In the genomic region with DNA sequence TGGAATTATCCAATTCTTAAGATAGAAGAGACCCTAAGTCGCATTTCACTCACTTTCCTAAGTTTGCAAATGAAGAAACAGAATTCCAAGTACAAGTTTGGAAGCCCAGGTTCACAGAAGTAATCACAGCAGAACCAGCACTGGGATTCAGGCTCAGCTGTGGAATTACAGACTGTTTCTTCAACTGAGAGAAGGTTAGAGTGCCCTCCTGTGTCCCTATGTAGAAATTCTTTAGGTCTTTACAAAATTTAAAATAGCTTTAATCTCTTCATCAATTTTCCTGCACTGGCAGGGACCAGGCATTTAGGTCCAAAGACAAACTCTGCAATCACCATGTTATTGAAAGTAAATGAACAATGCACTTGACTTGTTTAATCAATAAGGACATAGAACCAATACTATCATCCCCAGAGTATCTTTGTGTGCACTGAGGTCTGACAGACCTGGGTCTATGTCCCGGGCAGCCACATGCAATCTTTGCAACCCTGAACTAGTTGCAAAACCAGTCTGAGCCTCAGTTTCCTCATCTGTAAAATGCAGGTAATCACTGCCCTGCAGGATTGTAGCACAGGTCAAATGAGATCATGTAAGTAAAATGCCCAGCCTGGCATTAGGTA, we compare ENCODE assay signal across 8 cellular contexts. TPM values are rescaled to one million over a fixed set of nuclear protein-coding genes. Genes with fewer than 3 reads are reported as not detected.
A peak's percentile ranks its signal among the peaks of the same experiment; 100 is the strongest.
DNase-seq lines count a peak whose midpoint lies in the region; ATAC-seq, FAIRE-seq and TF ChIP-seq lines count a peak whose summit lies in the region.

No MANE protein-coding gene starts in this region.

- peak; percentile 65 for ATAC-seq in Right ventricle myocardium superior (ENCODE audit: poor library complexity)
- no peak for ATAC-seq in right cardiac atrium
- ATAC-seq in K562: peak; percentile 44; the same call in 1 of the 3 replicates
- ATAC-seq in lung (ENCODE audit: insufficient read depth, low FRiP score): no peak
- ATAC-seq in GM19455 (IDR thresholded peaks at IDR 0.05; ENCODE audit: unreplicated experiment): no peak
- no peak for ATAC-seq in HG03097 (IDR thresholded peaks at IDR 0.05; ENCODE audit: low FRiP score, unreplicated experiment)

- POLR2A ChIA-PET in K562 (lab: Yijun Ruan, JAX): no interaction called here

- TF ChIP-seq EP300 in K562 (IDR thresholded peaks at IDR 0.05; ENCODE audit: low read length): no peak

- H3K9me3 ChIP-seq in right cardiac atrium (ENCODE audit: control insufficient read depth, low read length) (no peaks in the 10 kb centered on the region), K562 (replicated peaks; ENCODE audit: control insufficient read depth, insufficient read depth, low read depth, low read length) (no peaks in the 10 kb centered on the region), lung (ENCODE audit: control insufficient read depth in 2 of 2, insufficient read depth in 1 of 2, low read length in 1 of 2) (no peaks in the 10 kb centered on the region)

- intact Hi-C loops in Right ventricle myocardium superior (cut with DNase I): no loop called here
- intact Hi-C loops in right cardiac atrium (cut with DNase I): no loop called here
- intact Hi-C loops in K562 (cut with micrococcal nuclease): no loop called here

- in situ Hi-C loops in K562 (cut with MboI): no loop called here

- WGBS in right cardiac atrium: 51% methylated on average over 2 of the region's 2 CpGs
- 0% methylated on average over 1 of the region's 2 CpGs for WGBS in K562 (ENCODE audit: insufficient coverage, low coverage, missing lambda C conversion rate)
- 53 to 61% methylated on average over 2 of the region's 2 CpGs for WGBS in lung, 2 donors

- H3K4me2 ChIP-seq in K562 (ENCODE audit: insufficient read depth, low read length): no peak overlapping the region

- H3K27ac ChIP-seq in right cardiac atrium (ENCODE audit: low read length) (no peak overlapping the region), K562 (ENCODE audit: extremely low read depth, low read depth, low read length) (no peak overlapping the region), lung (ENCODE audit: low read depth in 1 of 2, low read length in 1 of 2) (no peak overlapping the region)

- CTCF ChIA-PET in K562 (lab: Yijun Ruan, JAX; ENCODE audit: low intra/inter-chr PET ratio): no interaction called here

- H2AFZ ChIP-seq in K562 (ENCODE audit: low read depth, low read length): no peak overlapping the region

- no peaks in the 10 kb centered on the region for H4K20me1 ChIP-seq in K562 (replicated peaks; ENCODE audit: control insufficient read depth, insufficient read depth, low read length)

- no peaks in the 10 kb centered on the region for H3K9me1 ChIP-seq in K562 (ENCODE audit: control insufficient read depth, insufficient read depth, low read length)

- H3K27me3 ChIP-seq in right cardiac atrium (ENCODE audit: control insufficient read depth, insufficient read depth) (no peaks in the 10 kb centered on the region), K562 (ENCODE audit: control insufficient read depth in 2 of 2, insufficient read depth in 2 of 2, low read length in 2 of 2) (no peaks in the 10 kb centered on the region), lung (ENCODE audit: control insufficient read depth, insufficient read depth) (no peaks in the 10 kb centered on the region)

- H3K9ac ChIP-seq in K562 (ENCODE audit: insufficient read depth in 1 of 2, low read depth in 2 of 2, low read length in 2 of 2): no peak overlapping the region

- BruUV-seq in K562 (replicated peaks; lab: Mats Ljungman, UMichigan): no TSS peak

- TF ChIP-seq CTCF in K562 (IDR thresholded peaks at IDR 0.05 in 2 of 3, conservative IDR thresholded peaks at IDR 0.05 in 1 of 3; ENCODE audit: insufficient read depth in 2 of 3, low read depth in 1 of 3, low read length in 3 of 3): peak in 2 of 3 experiments; percentile 9 to 25; a peak in 3 of 6 replicates
- peak; percentile 4 for TF ChIP-seq CTCF in lung (IDR thresholded peaks at IDR 0.05; ENCODE audit: control extremely low read depth, extremely low read depth)

- peak; percentile 25 to 53; a peak in 3 of 4 replicates for TF ChIP-seq RAD21 in K562 (CRISPR knock-in tag; conservative IDR thresholded peaks at IDR 0.05 in 1 of 2, IDR thresholded peaks at IDR 0.05 in 1 of 2)

- H3K79me2 ChIP-seq in K562 (ENCODE audit: control insufficient read depth, insufficient read depth, low read length): no peaks in the 10 kb centered on the region

- H3K36me3 ChIP-seq in K562 (ENCODE audit: control insufficient read depth, insufficient read depth, low read length): no peaks in the 10 kb centered on the region
- no peaks in the 10 kb centered on the region for H3K36me3 ChIP-seq in lung (ENCODE audit: control insufficient read depth in 2 of 2, insufficient read depth in 2 of 2, low read length in 2 of 2)

- no peak for TF ChIP-seq POLR2A in K562 (conservative IDR thresholded peaks at IDR 0.05)

- H3K4me3 ChIP-seq in right cardiac atrium (ENCODE audit: low read length): no peak overlapping the region
- no peak overlapping the region for H3K4me3 ChIP-seq in K562
- H3K4me3 ChIP-seq in lung: no peak overlapping the region

- FAIRE-seq in K562 (lab: Jason Lieb, UNC): no peak

- DNase-seq in Right ventricle myocardium superior: no peak
- no peak for DNase-seq in right cardiac atrium
- DNase-seq in NCI-H2227 (lab: John Stamatoyannopoulos, UW; ENCODE audit: unreplicated experiment): peak; percentile 16
- peak in 2 of 4 experiments; percentile 7 for DNase-seq in K562 (ENCODE audit: extremely low read depth in 1 of 4, low spot score in 3 of 4)
- DNase-seq in lung (ENCODE audit: low spot score): no peak
- DNase-seq in NK-92 (lab: John Stamatoyannopoulos, UW; ENCODE audit: unreplicated experiment): no peak

- H3K4me1 ChIP-seq in right cardiac atrium (ENCODE audit: control insufficient read depth, insufficient read depth, low read length) (no peaks in the 10 kb centered on the region), K562 (replicated peaks in 1 of 2; ENCODE audit: control insufficient read depth in 2 of 2, insufficient read depth in 2 of 2, low read length in 2 of 2) (no peaks in the 10 kb centered on the region), lung (ENCODE audit: control insufficient read depth in 2 of 2, insufficient read depth in 2 of 2, low read length in 2 of 2) (no peaks in the 10 kb centered on the region)

TF ChIP-seq in K562, 482 proteins besides CTCF, POLR2A, EP300 and RAD21 (continues in another document):
- TF ChIP-seq TSC22D4 (tag; IDR thresholded peaks at IDR 0.05): no peak
- no peak for TF ChIP-seq ZNF311 (CRISPR knock-in tag; IDR thresholded peaks at IDR 0.05)
- TF ChIP-seq RCOR1 (IDR thresholded peaks at IDR 0.05; ENCODE audit: borderline replicate concordance in 1 of 2, low read depth in 2 of 2, low read length in 2 of 2): no peak
- TF ChIP-seq, protein P1, sequence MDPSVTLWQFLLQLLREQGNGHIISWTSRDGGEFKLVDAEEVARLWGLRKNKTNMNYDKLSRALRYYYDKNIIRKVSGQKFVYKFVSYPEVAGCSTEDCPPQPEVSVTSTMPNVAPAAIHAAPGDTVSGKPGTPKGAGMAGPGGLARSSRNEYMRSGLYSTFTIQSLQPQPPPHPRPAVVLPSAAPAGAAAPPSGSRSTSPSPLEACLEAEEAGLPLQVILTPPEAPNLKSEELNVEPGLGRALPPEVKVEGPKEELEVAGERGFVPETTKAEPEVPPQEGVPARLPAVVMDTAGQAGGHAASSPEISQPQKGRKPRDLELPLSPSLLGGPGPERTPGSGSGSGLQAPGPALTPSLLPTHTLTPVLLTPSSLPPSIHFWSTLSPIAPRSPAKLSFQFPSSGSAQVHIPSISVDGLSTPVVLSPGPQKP (CRISPR knock-in tag; IDR thresholded peaks at IDR 0.05): no peak
- no peak for TF ChIP-seq NFIX (CRISPR knock-in tag; IDR thresholded peaks at IDR 0.05; ENCODE audit: low read depth)
- TF ChIP-seq JUNB (CRISPR knock-in tag; conservative IDR thresholded peaks at IDR 0.05): no peak
- no peak for TF ChIP-seq ZNF444 (CRISPR knock-in tag; IDR thresholded peaks at IDR 0.05)
- TF ChIP-seq PTRF (tag; IDR thresholded peaks at IDR 0.05): no peak
- TF ChIP-seq FOXJ2 (tag; IDR thresholded peaks at IDR 0.05): no peak
- no peak for TF ChIP-seq PHF8 (IDR thresholded peaks at IDR 0.05; ENCODE audit: borderline replicate concordance, low read length)
- no peak for TF ChIP-seq ZNF354B (CRISPR knock-in tag; IDR thresholded peaks at IDR 0.05)
- no peak for TF ChIP-seq ETS1 (conservative IDR thresholded peaks at IDR 0.05; ENCODE audit: control insufficient read depth, low read depth, low read length)

RNA-seq across cellular contexts. Expression of gene PLCXD2, which starts 16.9 kb away (rescaled TPM):
- total RNA-seq in Right ventricle myocardium superior (3.4 TPM), right cardiac atrium (under 1 TPM; 0.29 to 0.61 (median 0.55) TPM), K562 (2014; rRNA removed) (under 0.01 TPM in 1 of 2 replicates, not detected in the other), K562 (2014; rRNA removed; fragmentation: Illumina TruSeq; extraction: Trizol) (0.03 and 0.04 TPM in 2 replicates), K562 (2015; rRNA removed; fragmentation: Illumina TruSeq; extraction: Trizol) (0.04 TPM in 2 replicates), K562 (2021) (0.04 TPM in 1 of 2 replicates, not detected in the other), lung (1 to 10 TPM; 4.0 to 6.4 TPM)
- polyA plus RNA-seq in right cardiac atrium (0.27 TPM), K562 (2011; rRNA removed) (0.09 and 0.18 TPM in 2 replicates), K562 (2014; fragmentation: Illumina TruSeq; extraction: Trizol) (0.01 and 0.03 TPM in 2 replicates), K562 (2014; fragmentation: Nextera tagmentation; extraction: Ambion mirVana) (under 1 TPM in 1 of 2 experiments, not detected in 1; 0.01 TPM), K562 (2014; rRNA removed) (0.04 TPM in 1 of 2 replicates, not detected in the other), lung (10 to 100 TPM in 1 of 2 donors, 1 to 10 TPM in 1; 8.4 to 17.7 TPM)
- total RNA-seq in K562 (2011; cell fraction: chromatin; rRNA removed; ENCODE audit: low replicate concordance): 0.09 and 0.58 TPM in 2 replicates
- 0.17 and 0.39 TPM in 2 replicates for total RNA-seq in K562 (2011; cell fraction: nucleolus; rRNA removed)
- total RNA-seq in K562 (2011; cell fraction: nucleoplasm; rRNA removed): 0.08 and 0.15 TPM in 2 replicates
- polyA plus RNA-seq in K562 (2011; cell fraction: cytosol; rRNA removed): 0.01 and 0.07 TPM in 2 replicates
- 0.09 and 0.25 TPM in 2 replicates for polyA plus RNA-seq in K562 (2011; cell fraction: nucleus; rRNA removed)
- 0.01 and 0.06 TPM in 2 replicates for polyA plus RNA-seq in K562 (2012)
- polyA minus RNA-seq in K562 (2011; rRNA and poly(A)+ RNA removed): 0.07 and 0.18 TPM in 2 replicates
- polyA minus RNA-seq in K562 (2011; cell fraction: cytosol; rRNA and poly(A)+ RNA removed): not detected in 2 replicates
- polyA minus RNA-seq in K562 (2011; cell fraction: nucleus; rRNA and poly(A)+ RNA removed): 0.13 and 0.56 TPM in 2 replicates

Comparison
In these comparisons a context has a peak if more than half of its experiments do, and no peak if none do; other contexts are left out.
1. ATAC-seq: peak in Right ventricle myocardium superior (single experiment) and K562 (single experiment); none in right cardiac atrium (0 of 2), lung (single experiment), GM19455 (single experiment) and HG03097 (single experiment).